ENCODE assay signal across 8 cellular contexts in the genomic region with DNA sequence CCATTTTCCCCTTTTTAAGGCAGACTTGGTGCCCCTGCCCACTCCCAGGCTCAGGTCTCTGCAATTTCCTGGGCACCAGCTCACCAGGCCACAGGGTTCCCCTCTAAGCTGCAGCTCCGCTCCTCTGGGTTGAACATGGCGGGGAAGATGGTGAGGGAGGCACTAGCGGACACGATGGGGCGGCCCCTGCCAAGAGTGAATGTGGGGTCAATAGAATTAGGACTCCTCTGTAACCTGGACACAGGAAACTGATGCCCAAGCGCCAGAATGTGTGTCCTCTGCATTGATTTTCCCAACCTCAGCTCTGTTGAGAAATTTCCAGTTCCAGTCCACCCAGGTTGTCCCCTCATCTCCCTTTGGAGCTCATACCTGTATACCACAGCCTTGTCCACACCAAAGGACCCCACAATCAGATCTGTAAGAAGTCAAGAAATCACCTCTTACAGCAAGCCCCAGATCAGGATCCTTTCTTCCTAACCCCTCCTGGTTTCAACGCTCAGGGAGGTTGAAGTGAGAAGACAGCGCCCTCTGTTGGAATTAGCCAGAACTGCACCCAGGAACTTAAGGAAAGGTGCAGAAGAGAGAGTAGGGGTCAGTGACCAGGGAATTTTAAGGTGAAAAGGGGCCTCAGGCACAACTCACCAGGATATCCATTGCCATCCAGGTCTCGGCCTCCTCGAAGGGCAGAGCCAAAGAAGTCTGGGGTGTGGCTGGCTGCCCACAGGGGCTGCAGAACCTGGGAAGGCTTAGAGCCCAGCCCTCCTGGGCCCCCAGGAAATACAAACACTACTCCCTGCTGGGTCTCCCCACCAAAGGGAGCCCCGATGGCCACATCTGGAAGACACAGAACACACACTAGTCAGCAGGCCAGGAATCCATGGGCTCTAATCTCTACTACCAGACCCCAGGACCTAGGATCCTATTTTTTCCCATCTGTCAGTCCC. TPM values are rescaled to one million over a fixed set of nuclear protein-coding genes. Genes with fewer than 3 reads are reported as not detected.
A peak's percentile ranks its signal among the peaks of the same experiment; 100 is the strongest.
DNase-seq lines count a peak whose midpoint lies in the region; ATAC-seq and TF ChIP-seq lines count a peak whose summit lies in the region.

No MANE protein-coding gene starts in this region.

- TF ChIP-seq CTCF in DOHH2 (IDR thresholded peaks at IDR 0.05; ENCODE audit: low read depth, low read length, poor library complexity, severe bottlenecking) (peak; percentile 99), breast epithelium (IDR thresholded peaks at IDR 0.05) (peak; percentile 77 to 90 (median 86)), lung (IDR thresholded peaks at IDR 0.05; ENCODE audit: control extremely low read depth, extremely low read depth) (peak; percentile 63)

- H3K9me2 ChIP-seq in DOHH2 (replicated peaks; ENCODE audit: control insufficient read depth, low read length) = no peaks in the 10 kb centered on the region

- ATAC-seq in lung (ENCODE audit: insufficient read depth, low FRiP score) (no peak), GM21619 (IDR thresholded peaks at IDR 0.05; ENCODE audit: unreplicated experiment) (no peak)

- no peaks in the 10 kb centered on the region for H3K79me2 ChIP-seq in DOHH2 (ENCODE audit: control insufficient read depth, low read length)

- H3F3A ChIP-seq in DOHH2 (ENCODE audit: control insufficient read depth, insufficient read depth) = no peaks in the 10 kb centered on the region

- H3K36me3 ChIP-seq in DOHH2 (ENCODE audit: control insufficient read depth, low read length) = no peaks in the 10 kb centered on the region
- no peaks in the 10 kb centered on the region for H3K36me3 ChIP-seq in breast epithelium
- H3K36me3 ChIP-seq in lung (ENCODE audit: control insufficient read depth in 2 of 2, insufficient read depth in 2 of 2, low read length in 2 of 2) = peaks cover 52 to 71% of the 10 kb centered on the region in 2 donors

- in situ Hi-C loops in KBM-7 (cut with MboI; ENCODE audit: low pct_unique_long_range_greater_than_20kb, low sequenced_read_pairs) = no loop called here

- 66 to 69% methylated on average over 11 of the region's 11 CpGs for WGBS in lung, 2 donors

- H3K9me3 ChIP-seq in DOHH2 (ENCODE audit: control insufficient read depth, insufficient read depth, low read length) (no peaks in the 10 kb centered on the region), breast epithelium (no peaks in the 10 kb centered on the region), lung (ENCODE audit: control insufficient read depth in 2 of 2, insufficient read depth in 1 of 2, low read length in 1 of 2) (no peaks in the 10 kb centered on the region)

- peaks cover 17% of the 10 kb centered on the region for H3K27me3 ChIP-seq in DOHH2 (ENCODE audit: control insufficient read depth, low read length)
- no peaks in the 10 kb centered on the region for H3K27me3 ChIP-seq in breast epithelium
- no peaks in the 10 kb centered on the region for H3K27me3 ChIP-seq in lung (ENCODE audit: control insufficient read depth, insufficient read depth)

- intact Hi-C loops in breast epithelium (cut with DNase I; ENCODE audit: low total_unique reads) = loop anchor here (5.0 kb wide), 1 partner anchor 33 kb away; no protein-coding TSS in a partner anchor

- no peaks in the 10 kb centered on the region for H4K20me1 ChIP-seq in DOHH2 (ENCODE audit: control insufficient read depth, insufficient read depth, low read depth, low read length)

- H3K27ac ChIP-seq in DOHH2 (ENCODE audit: low read depth, low read length) (no peak overlapping the region), breast epithelium (peak overlapping the region; percentile 25 to 29), lung (ENCODE audit: low read depth in 1 of 2, low read length in 1 of 2) (no peak overlapping the region)

- DNase-seq in KBM-7 (peak; percentile 83), T-helper 2 cell (peak; percentile 34 to 62 (median 51)), breast epithelium (ENCODE audit: low spot score in 2 of 2) (no peak), lung (ENCODE audit: low spot score) (no peak), H4 (ENCODE audit: low spot score) (no peak)
- DNase-seq in stimulated activated naive CD4-positive, alpha-beta T cell treated with Interleukin-2 at 50 U/mL for 16 hours (lab: John Stamatoyannopoulos, UW) = peak; percentile 46

- H3K4me1 ChIP-seq in DOHH2 (ENCODE audit: control insufficient read depth, low read length) = no peaks in the 10 kb centered on the region
- H3K4me1 ChIP-seq in breast epithelium = no peaks in the 10 kb centered on the region
- H3K4me1 ChIP-seq in lung (ENCODE audit: control insufficient read depth in 2 of 2, insufficient read depth in 2 of 2, low read length in 2 of 2) = peaks cover 4% of the 10 kb centered on the region in 2 donors

- no peak overlapping the region for H3K4me2 ChIP-seq in DOHH2 (ENCODE audit: low read length)

- H3K4me3 ChIP-seq in DOHH2 (ENCODE audit: low read length) = no peak overlapping the region
- H3K4me3 ChIP-seq in breast epithelium = no peak overlapping the region
- no peak overlapping the region for H3K4me3 ChIP-seq in lung

- no peak for TF ChIP-seq POLR2A in breast epithelium (IDR thresholded peaks at IDR 0.05)

RNA-seq across cellular contexts. Expression of gene ITGA5, which starts 14.7 kb away (rescaled TPM):
- total RNA-seq in breast epithelium (100 to 1,000 TPM in 1 of 3 donors, 10 to 100 TPM in 2; 30.4 to 135 (median 81.9) TPM), lung (100 to 1,000 TPM in 1 of 2 donors, 10 to 100 TPM in 1; 71.2 to 131 TPM)
- polyA plus RNA-seq in lung = 100 to 1,000 TPM in 1 of 2 donors, 10 to 100 TPM in 1; 39.8 to 134 TPM
- total RNA-seq in H4 (2014; rRNA removed; shearing (Covaris generic)) = 86.7 and 89.4 TPM in 2 replicates

RNA-seq across cellular contexts. Expression of gene ZNF385A, which starts 19.8 kb away (rescaled TPM):
- 10 to 100 TPM in 2 of 3 donors, 1 to 10 TPM in 1; 8.9 to 18.4 (median 10.5) TPM for total RNA-seq in breast epithelium
- total RNA-seq in lung = 10 to 100 TPM in 1 of 2 donors, 1 to 10 TPM in 1; 7.6 to 26.1 TPM
- polyA plus RNA-seq in lung = 10 to 100 TPM; 15.3 to 17.9 TPM
- total RNA-seq in H4 (2014; rRNA removed; shearing (Covaris generic)) = 2.3 and 5.3 TPM in 2 replicates

RNA-seq across cellular contexts. Expression of gene GPR84, which starts 40.0 kb away (rescaled TPM):
- total RNA-seq in breast epithelium (under 1 TPM in 1 of 3 donors, not detected in 2; 0.44 TPM), lung (1 to 10 TPM; 1.5 to 2.6 TPM)
- 10 to 100 TPM in 1 of 2 donors, under 1 TPM in 1; 0.73 to 76.1 TPM for polyA plus RNA-seq in lung
- not detected in 2 replicates for total RNA-seq in H4 (2014; rRNA removed; shearing (Covaris generic))

Comparison
In these comparisons a context has a peak if more than half of its experiments do, and no peak if none do; other contexts are left out.
1. H3K27ac ChIP-seq: peak in breast epithelium (2 of 2); none in DOHH2 (single experiment) and lung (0 of 2).
2. DNase-seq: peak in KBM-7 (single experiment), T-helper 2 cell (5 of 5) and stimulated activated naive CD4-positive, alpha-beta T cell treated with Interleukin-2 at 50 U/mL for 16 hours (single experiment); none in breast epithelium (0 of 2), lung (single experiment) and H4 (single experiment).
3. Peak in every context shown above with its lines, with median percentiles within 50 percentile points of each other: CTCF ChIP-seq.